ENCODE assay signal across 18 cellular contexts in the genomic region with DNA sequence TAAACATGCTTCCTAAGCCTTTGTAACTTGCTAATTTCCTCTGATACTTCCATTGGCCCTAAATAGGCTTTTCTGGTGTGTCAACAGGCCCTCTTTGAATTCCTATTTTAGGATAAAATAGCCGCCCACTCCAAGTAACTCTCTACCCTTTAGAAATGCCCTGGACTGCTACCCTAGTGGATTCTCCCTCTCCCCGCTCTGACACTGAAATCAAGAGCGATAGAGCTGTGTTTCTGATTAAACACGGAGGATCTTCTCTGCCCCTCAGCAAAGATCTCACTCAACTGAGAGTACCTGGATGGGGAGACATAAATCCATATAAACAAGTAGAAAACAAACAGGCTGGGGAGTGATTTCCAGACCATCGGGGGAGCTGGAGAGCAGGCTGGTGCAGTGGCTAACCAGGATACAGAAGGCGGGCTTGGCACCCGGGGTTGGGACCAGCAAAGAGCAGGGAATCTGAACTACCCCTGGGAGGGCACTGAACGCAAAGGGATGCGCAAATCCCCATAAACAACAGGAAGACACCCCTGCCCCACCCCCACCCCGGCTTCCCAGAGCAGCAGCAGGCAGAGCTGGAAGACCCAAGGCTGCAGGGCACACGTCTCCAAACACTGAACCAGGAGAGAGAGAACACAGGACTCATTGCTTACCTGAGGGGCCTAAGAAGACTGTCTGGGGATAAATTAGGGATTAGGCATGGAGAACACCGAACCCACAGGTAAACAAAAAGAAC. TPM values are rescaled to one million over a fixed set of nuclear protein-coding genes. Genes with fewer than 3 reads are reported as not detected.
DNase-seq lines count a peak whose midpoint lies in the region; ATAC-seq, FAIRE-seq and TF ChIP-seq lines count a peak whose summit lies in the region.
"Had no signal": no experiment of that assay in that cellular context is flagged by ENCODE, and none has a peak within 500 bp of the region (broad histone marks: within the 10 kb centered on the region; RNA-seq: fewer than 3 reads in every experiment).

No MANE protein-coding gene starts in this region.

- TF ChIP-seq CTCF in Caco-2 (IDR thresholded peaks at IDR 0.05; ENCODE audit: insufficient read depth in 1 of 2, low read depth in 1 of 2, low read length in 1 of 2, severe bottlenecking in 1 of 2, unreplicated experiment in 1 of 2) (no peak), HCT116 (IDR thresholded peaks at IDR 0.05 in 2 of 3, conservative IDR thresholded peaks at IDR 0.05 in 1 of 3; ENCODE audit: borderline replicate concordance in 1 of 3, insufficient read depth in 1 of 3, low read depth in 2 of 3, low read length in 2 of 3) (0 out of 6 replicates have a peak, but pooled peaks of 2 of the 3 experiments have one; percentile 8 to 17), brain (conservative IDR thresholded peaks at IDR 0.05) (no peak), nephron (IDR thresholded peaks at IDR 0.05; ENCODE audit: unreplicated experiment in 3 of 3) (no peak), Peyer's patch (IDR thresholded peaks at IDR 0.05) (no peak), D721Med (IDR thresholded peaks at IDR 0.05; ENCODE audit: insufficient read depth, missing control alignments) (no peak)

- no peaks in the 10 kb centered on the region for H3K36me3 ChIP-seq in Caco-2 (ENCODE audit: control insufficient read depth, insufficient read depth, low read length)
- H3K36me3 ChIP-seq in HCT116 (ENCODE audit: control insufficient read depth in 1 of 2, insufficient read depth in 2 of 2, low read length in 2 of 2) = no peaks in the 10 kb centered on the region
- H3K36me3 ChIP-seq in Peyer's patch = no peaks in the 10 kb centered on the region
- H3K36me3 ChIP-seq: lower lobe of right lung, uterus had no signal

- no peak overlapping the region for H3K4me2 ChIP-seq in HCT116 (ENCODE audit: low read length)
- H3K4me2 ChIP-seq: PC-9 had no signal

- H3K27me3 ChIP-seq in Caco-2 (replicated peaks; ENCODE audit: control insufficient read depth, insufficient read depth, low read length) (no peaks in the 10 kb centered on the region), HCT116 (ENCODE audit: insufficient read depth, low read length) (no peaks in the 10 kb centered on the region), Peyer's patch (no peaks in the 10 kb centered on the region)
- H3K27me3 ChIP-seq: uterus had no signal

- no peak overlapping the region for H2AFZ ChIP-seq in HCT116 (ENCODE audit: low read depth, low read length, poor library complexity, severe bottlenecking)
- H2AFZ ChIP-seq: PC-9 had no signal

- no peak for FAIRE-seq in D721Med (lab: Jason Lieb, UNC)

- RAD21 ChIA-PET in HCT116 (lab: Charles Lee; ENCODE audit: low non-redundant PET in 1 of 2, low total read pairs in 2 of 2, uncharacterized antibody in 2 of 2, unreplicated experiment in 2 of 2) = no interaction called here

- H3K27ac ChIP-seq in HCT116 (ENCODE audit: low read depth, low read length) (no peak overlapping the region), substantia nigra (ENCODE audit: low read depth, low read length, poor library complexity, severe bottlenecking) (no peak overlapping the region), Peyer's patch (no peak overlapping the region)
- H3K27ac ChIP-seq: lower lobe of right lung, PC-9, uterus had no signal

- H3K4me1 Mint-ChIP-seq in Caco-2 (ENCODE audit: low read depth, unreplicated experiment) (peaks cover 25% of the 10 kb centered on the region), brain (peaks cover 72% of the 10 kb centered on the region), nephron (peaks cover 51% of the 10 kb centered on the region)

- H3K9me3 ChIP-seq in Caco-2 (no peaks in the 10 kb centered on the region), HCT116 (ENCODE audit: control insufficient read depth in 1 of 2, insufficient read depth in 1 of 2, low read depth in 1 of 2, low read length in 2 of 2) (no peaks in the 10 kb centered on the region), Peyer's patch (no peaks in the 10 kb centered on the region)
- H3K9me3 ChIP-seq: lower lobe of right lung, uterus had no signal

- H3K4me3 ChIP-seq in Caco-2 (ENCODE audit: low read depth, low read length) = no peak overlapping the region
- H3K4me3 ChIP-seq in HCT116 (replicated peaks in 1 of 2; ENCODE audit: low read depth in 1 of 2, low read length in 2 of 2) = no peak overlapping the region
- peak overlapping the region in 1 of 4 donors; percentile 81 for H3K4me3 ChIP-seq in Peyer's patch
- H3K4me3 ChIP-seq: lower lobe of right lung, PC-9, uterus had no signal

- no peaks in the 10 kb centered on the region for H4K20me1 ChIP-seq in HCT116 (ENCODE audit: insufficient read depth)

- H3K27ac Mint-ChIP-seq in Caco-2 (ENCODE audit: unreplicated experiment) (peak overlapping the region; percentile 46), brain (peak overlapping the region in 4 of 5 experiments; percentile 6 to 34 (median 24)), nephron (peak overlapping the region in 2 of 3 experiments; percentile 17 to 35)
- H3K27ac Mint-ChIP-seq: activated CD4-positive, alpha-beta T cell treated with anti-CD3 and anti-CD28 coated beads for 36 hours had no signal

- peaks cover 30% of the 10 kb centered on the region; the same call in 1 of the 2 replicates for H3K79me2 ChIP-seq in HCT116 (ENCODE audit: insufficient read depth, low read length)

- intact Hi-C loops in Caco-2 (cut with micrococcal nuclease; ENCODE audit: unreplicated experiment) = no loop called here
- intact Hi-C loops in HCT116 (cut with micrococcal nuclease) = no loop called here

- no peak for TF ChIP-seq POLR2A in HCT116 (IDR thresholded peaks at IDR 0.05; ENCODE audit: borderline replicate concordance, extremely low read depth, insufficient read depth, insufficient read length)
- TF ChIP-seq POLR2A in Peyer's patch (IDR thresholded peaks at IDR 0.05) = no peak

- peaks cover 37% of the 10 kb centered on the region for H3K4me1 ChIP-seq in Caco-2
- H3K4me1 ChIP-seq in HCT116 (ENCODE audit: control insufficient read depth in 1 of 2, insufficient read depth in 2 of 2, low read length in 2 of 2) = peaks cover 9 to 43% of the 10 kb centered on the region in 2 experiments; a peak in 3 of 4 replicates
- peaks cover 4 to 45% (median 14%) of the 10 kb centered on the region in 4 donors for H3K4me1 ChIP-seq in Peyer's patch

- peak overlapping the region; percentile 37 for H3K4me3 Mint-ChIP-seq in Caco-2 (ENCODE audit: unreplicated experiment)
- peak overlapping the region; percentile 17 to 77 (median 66) for H3K4me3 Mint-ChIP-seq in brain
- H3K4me3 Mint-ChIP-seq in nephron = peak overlapping the region; percentile 47 to 68 (median 57)
- H3K4me3 Mint-ChIP-seq: activated CD4-positive, alpha-beta T cell treated with anti-CD3 and anti-CD28 coated beads for 36 hours; activated T-cell treated with anti-CD3 and anti-CD28 coated beads, Interleukin-2, amount 50 U/mL, for 4 hours had no signal

- no peaks in the 10 kb centered on the region for H3K36me3 Mint-ChIP-seq in Caco-2 (ENCODE audit: insufficient read depth, unreplicated experiment)
- H3K36me3 Mint-ChIP-seq in brain = no peaks in the 10 kb centered on the region
- no peaks in the 10 kb centered on the region for H3K36me3 Mint-ChIP-seq in nephron (ENCODE audit: low read depth)
- H3K36me3 Mint-ChIP-seq: T-cell had no signal

- ATAC-seq in HCT116 = no peak
- ATAC-seq: activated CD4-positive, alpha-beta T cell treated with anti-CD3 and anti-CD28 coated beads for 36 hours; activated T-cell treated with anti-CD3 and anti-CD28 coated beads, Interleukin-2, amount 50 U/mL, for 4 hours; lower lobe of right lung; T-cell had no signal

- H3K27me3 Mint-ChIP-seq in Caco-2 (ENCODE audit: insufficient read depth, unreplicated experiment) (no peaks in the 10 kb centered on the region), brain (peaks cover 14% of the 10 kb centered on the region), nephron (ENCODE audit: low read depth) (no peaks in the 10 kb centered on the region)
- H3K27me3 Mint-ChIP-seq: activated CD4-positive, alpha-beta T cell treated with anti-CD3 and anti-CD28 coated beads for 36 hours; T-cell had no signal

- DNase-seq in Caco-2 = no peak
- DNase-seq in HCT116 (ENCODE audit: low read depth, low spot score) = no peak
- DNase-seq in substantia nigra (lab: John Stamatoyannopoulos, UW) = no peak
- DNase-seq in Peyer's patch = no peak
- no peak for DNase-seq in D721Med (ENCODE audit: insufficient read length, low spot score)
- DNase-seq: activated CD4-positive, alpha-beta T cell treated with anti-CD3 and anti-CD28 coated beads for 36 hours; activated T-cell treated with anti-CD3 and anti-CD28 coated beads, Interleukin-2, amount 50 U/mL, for 4 hours; CD8-positive, alpha-beta memory T cell; dermis blood vessel endothelial cell; hypothalamus; lower lobe of right lung; NCI-H2029 treated with DMSO at 0.1 percent for 48 hours; PC-9; stimulated activated naive CD4-positive, alpha-beta T cell; T-cell; uterus had no signal

- no TSS peak for BruUV-seq in Caco-2 (replicated peaks; lab: Mats Ljungman, UMichigan)
- no TSS peak for BruUV-seq in HCT116 (replicated peaks; lab: Mats Ljungman, UMichigan)

- CTCF ChIA-PET in Caco-2 (lab: Charles Lee) = interaction anchor here (0.6 to 1.0 kb wide), 3 partner anchors 34 to 125 kb away, joined by 3 to 7 read pairs (median 4); no protein-coding TSS in a partner anchor
- CTCF ChIA-PET in HCT116 (lab: Charles Lee) = interaction anchor here (0.8 to 2.1 kb wide), 2 partner anchors 13 to 34 kb away, joined by 3 to 4 read pairs; no protein-coding TSS in a partner anchor

- no peak for TF ChIP-seq RAD21 in HCT116 (IDR thresholded peaks at IDR 0.05; ENCODE audit: low read depth)

- no peaks in the 10 kb centered on the region for H3K9me3 Mint-ChIP-seq in Caco-2 (ENCODE audit: unreplicated experiment)
- no peaks in the 10 kb centered on the region for H3K9me3 Mint-ChIP-seq in brain
- no peaks in the 10 kb centered on the region for H3K9me3 Mint-ChIP-seq in nephron
- H3K9me3 Mint-ChIP-seq: activated T-cell treated with anti-CD3 and anti-CD28 coated beads, Interleukin-2, amount 50 U/mL, for 4 hours; CD8-positive, alpha-beta memory T cell; T-cell had no signal

- no peak overlapping the region for H3K9ac ChIP-seq in HCT116 (ENCODE audit: low read length)

- no peaks in the 10 kb centered on the region for H3K9me2 ChIP-seq in HCT116 (ENCODE audit: insufficient read depth)

- POLR2A ChIA-PET in Caco-2 (lab: Charles Lee) = no interaction called here
- POLR2A ChIA-PET in HCT116 (lab: Charles Lee) = no interaction called here

RNA-seq across cellular contexts. Expression of a gene that starts 2.5 kb away (rescaled TPM):
- total RNA-seq in Caco-2 (2022) = 37.0 and 44.8 TPM in 2 replicates
- 25.9 TPM for total RNA-seq in HCT116 (2021; ENCODE audit: unreplicated experiment)
- 13.5 and 15.9 TPM in 2 replicates for polyA plus RNA-seq in HCT116 (2012)
- 13.7 TPM for polyA plus RNA-seq in brain (ENCODE audit: insufficient read depth, low read depth, low replicate concordance)
- 10 to 100 TPM; 28.1 to 80.9 (median 61.2) TPM for total RNA-seq in Peyer's patch

RNA-seq across cellular contexts. Expression of a gene that starts 20.8 kb away (rescaled TPM):
- total RNA-seq in Caco-2 (2022) (102 and 108 TPM in 2 replicates), HCT116 (2021; ENCODE audit: unreplicated experiment) (80.3 TPM), Peyer's patch (100 to 1,000 TPM in 1 of 4 donors, 10 to 100 TPM in 3; 52.8 to 160 (median 80.7) TPM)
- 14.2 and 20.8 TPM in 2 replicates for polyA plus RNA-seq in HCT116 (2012)
- polyA plus RNA-seq in brain (ENCODE audit: insufficient read depth, low read depth, low replicate concordance) = 14.4 TPM

Comparison
In these comparisons a context has a peak if more than half of its experiments do, and no peak if none do; other contexts are left out.
1. CTCF ChIP-seq: peak in HCT116 (2 of 3); none in Caco-2 (0 of 2), brain (0 of 2), nephron (0 of 3), Peyer's patch (0 of 6) and D721Med (single experiment).
2. Peak in every context shown above with its lines, with median percentiles within 50 percentile points of each other: H3K27ac Mint-ChIP-seq and H3K4me3 Mint-ChIP-seq.